In genomic region chr5:124555179-124555578, GRCh38 we compare ENCODE assay signal across 20 cellular contexts.
A peak's percentile ranks its signal among the peaks of the same experiment; 100 is the strongest.
DNase-seq lines count a peak whose midpoint lies in the region; ATAC-seq, FAIRE-seq and TF ChIP-seq lines count a peak whose summit lies in the region.
"Had no signal": no experiment of that assay in that cellular context is flagged by ENCODE, and none has a peak within 500 bp of the region (broad histone marks: within the 10 kb centered on the region; RNA-seq: fewer than 3 reads in every experiment).

No MANE protein-coding gene starts in this region.

- 8% methylated on average over 2 of the region's 2 CpGs for WGBS in K562 (ENCODE audit: insufficient coverage, low coverage, missing lambda C conversion rate)
- no CpG with 5 or more reads among the region's 2 CpGs for WGBS in mesendoderm (ENCODE audit: extremely low coverage, insufficient coverage, low lambda C conversion rate)

- in situ Hi-C loops in K562 (cut with MboI), result no loop called here

- no peak overlapping the region for H3K4me3 ChIP-seq in Caco-2 (ENCODE audit: low read depth, low read length)
- H3K4me3 ChIP-seq in K562, result no peak overlapping the region
- H3K4me3 ChIP-seq in mesendoderm (ENCODE audit: low read length), result no peak overlapping the region
- no peak overlapping the region for H3K4me3 ChIP-seq in left lung
- H3K4me3 ChIP-seq: SJSA1 had no signal

- H3K4ac ChIP-seq in mesendoderm (ENCODE audit: low read depth, low read length), result no peak overlapping the region

- H3K9ac ChIP-seq in K562 (ENCODE audit: insufficient read depth in 1 of 2, low read depth in 2 of 2, low read length in 2 of 2), result no peak overlapping the region
- no peak overlapping the region for H3K9ac ChIP-seq in mesendoderm (ENCODE audit: low read length)

- H3K4me2 ChIP-seq in K562 (ENCODE audit: insufficient read depth, low read length) (no peak overlapping the region), mesendoderm (ENCODE audit: low read length) (no peak overlapping the region)

- peaks cover 11% of the 10 kb centered on the region for H3K9me3 Mint-ChIP-seq in Caco-2 (ENCODE audit: unreplicated experiment)
- H3K9me3 Mint-ChIP-seq in activated CD8-positive, alpha-beta T cell treated with anti-CD3 and anti-CD28 coated beads for 36 hours, result no peaks in the 10 kb centered on the region

- peak overlapping the region; percentile 55 for H2AK5ac ChIP-seq in mesendoderm (ENCODE audit: low read length)

- peak overlapping the region; percentile 25 for H3K27ac Mint-ChIP-seq in Caco-2 (ENCODE audit: unreplicated experiment)
- H3K27ac Mint-ChIP-seq in activated CD8-positive, alpha-beta T cell treated with anti-CD3 and anti-CD28 coated beads for 36 hours, result no peak overlapping the region
- H3K27ac Mint-ChIP-seq: CD8-positive, alpha-beta memory T cell had no signal

- ATAC-seq in K562 (no peak), left lung (no peak)
- ATAC-seq in activated CD8-positive, alpha-beta T cell treated with anti-CD3 and anti-CD28 coated beads for 36 hours, result no peak
- ATAC-seq: Right ventricle myocardium inferior had no signal

- no peak overlapping the region for H2BK15ac ChIP-seq in mesendoderm (replicated peaks; ENCODE audit: low read depth)

- no peak overlapping the region for H2BK120ac ChIP-seq in mesendoderm (ENCODE audit: low read depth, low read length)

- BruUV-seq in Caco-2 (replicated peaks; lab: Mats Ljungman, UMichigan) (no TSS peak), K562 (replicated peaks; lab: Mats Ljungman, UMichigan) (no TSS peak)

- H3K4me3 Mint-ChIP-seq in Caco-2 (ENCODE audit: unreplicated experiment), result no peak overlapping the region
- H3K4me3 Mint-ChIP-seq in activated CD8-positive, alpha-beta T cell treated with anti-CD3 and anti-CD28 coated beads for 36 hours, result no peak overlapping the region
- H3K4me3 Mint-ChIP-seq: CD8-positive, alpha-beta memory T cell; IgD-negative memory B cell had no signal

- DNase-seq in Caco-2 (no peak), K562 (ENCODE audit: extremely low read depth in 1 of 4, low spot score in 3 of 4) (no peak), mesendoderm (no peak), pons (ENCODE audit: low spot score) (peak; percentile 52), left lung (no peak), mucosa of gallbladder (ENCODE audit: low spot score) (no peak)
- no peak for DNase-seq in activated CD8-positive, alpha-beta T cell treated with anti-CD3 and anti-CD28 coated beads for 36 hours
- DNase-seq: CD8-positive, alpha-beta memory T cell; DMS79; H7; Kasumi-1; NCI-H1417 treated with DMSO at 0.1 percent for 48 hours; NCI-H187; NCI-H446; OCI-M1 had no signal

- H3K36me3 Mint-ChIP-seq in Caco-2 (ENCODE audit: insufficient read depth, unreplicated experiment), result no peaks in the 10 kb centered on the region
- H3K36me3 Mint-ChIP-seq in activated CD8-positive, alpha-beta T cell treated with anti-CD3 and anti-CD28 coated beads for 36 hours (ENCODE audit: low read depth), result no peaks in the 10 kb centered on the region
- H3K36me3 Mint-ChIP-seq: CD8-positive, alpha-beta memory T cell had no signal

- H3K27me3 ChIP-seq in Caco-2 (replicated peaks; ENCODE audit: control insufficient read depth, insufficient read depth, low read length), result no peaks in the 10 kb centered on the region
- no peaks in the 10 kb centered on the region for H3K27me3 ChIP-seq in K562 (ENCODE audit: control insufficient read depth in 2 of 2, insufficient read depth in 2 of 2, low read length in 2 of 2)
- H3K27me3 ChIP-seq in mesendoderm (ENCODE audit: insufficient read depth, low read length, poor library complexity), result no peaks in the 10 kb centered on the region
- no peaks in the 10 kb centered on the region for H3K27me3 ChIP-seq in left lung
- H3K27me3 ChIP-seq: SJSA1 had no signal

- 0 out of 2 replicates have a peak, but pooled peaks cover 7% of the 10 kb centered on the region for H3K4me1 ChIP-seq in Caco-2
- no peaks in the 10 kb centered on the region for H3K4me1 ChIP-seq in K562 (replicated peaks in 1 of 2; ENCODE audit: control insufficient read depth in 2 of 2, insufficient read depth in 2 of 2, low read length in 2 of 2)
- H3K4me1 ChIP-seq in mesendoderm (ENCODE audit: control insufficient read depth, low read depth, low read length), result peaks cover 2% of the 10 kb centered on the region
- H3K4me1 ChIP-seq in left lung, result no peaks in the 10 kb centered on the region
- H3K4me1 ChIP-seq: SJSA1 had no signal

- no peak overlapping the region for H3K23ac ChIP-seq in mesendoderm (ENCODE audit: low read length)

- H3K27me3 Mint-ChIP-seq in Caco-2 (ENCODE audit: insufficient read depth, unreplicated experiment), result no peaks in the 10 kb centered on the region
- H3K27me3 Mint-ChIP-seq in activated CD8-positive, alpha-beta T cell treated with anti-CD3 and anti-CD28 coated beads for 36 hours, result no peaks in the 10 kb centered on the region
- H3K27me3 Mint-ChIP-seq: IgD-negative memory B cell had no signal

- H2BK5ac ChIP-seq in mesendoderm (ENCODE audit: low read length), result no peak overlapping the region

- no peak for TF ChIP-seq EP300 in K562 (IDR thresholded peaks at IDR 0.05; ENCODE audit: low read length)

- H3K56ac ChIP-seq in mesendoderm (ENCODE audit: low read length), result peak overlapping the region; percentile 53

- H3K9me1 ChIP-seq in K562 (ENCODE audit: control insufficient read depth, insufficient read depth, low read length), result no peaks in the 10 kb centered on the region

- H3K9me3 ChIP-seq in Caco-2 (peaks cover 3% of the 10 kb centered on the region; the same call in 1 of the 2 replicates), K562 (replicated peaks; ENCODE audit: control insufficient read depth, insufficient read depth, low read depth, low read length) (no peaks in the 10 kb centered on the region), left lung (no peaks in the 10 kb centered on the region)
- H3K9me3 ChIP-seq: SJSA1 had no signal

- intact Hi-C loops in Caco-2 (cut with micrococcal nuclease; ENCODE audit: unreplicated experiment), result no loop called here
- intact Hi-C loops in K562 (cut with micrococcal nuclease), result no loop called here
- intact Hi-C loops in left lung (cut with DNase I), result no loop called here
- intact Hi-C loops in activated CD8-positive, alpha-beta T cell treated with anti-CD3 and anti-CD28 coated beads for 36 hours (cut with micrococcal nuclease), result no loop called here

- H3K36me3 ChIP-seq in Caco-2 (ENCODE audit: control insufficient read depth, insufficient read depth, low read length), result no peaks in the 10 kb centered on the region
- H3K36me3 ChIP-seq in K562 (ENCODE audit: control insufficient read depth, insufficient read depth, low read length), result no peaks in the 10 kb centered on the region
- no peaks in the 10 kb centered on the region for H3K36me3 ChIP-seq in mesendoderm (ENCODE audit: control insufficient read depth, insufficient read depth, low read length)
- H3K36me3 ChIP-seq in left lung, result no peaks in the 10 kb centered on the region
- H3K36me3 ChIP-seq: SJSA1 had no signal

- FAIRE-seq in K562 (lab: Jason Lieb, UNC), result no peak
- FAIRE-seq: GM19239 had no signal

- no peak for TF ChIP-seq POLR2A in K562 (conservative IDR thresholded peaks at IDR 0.05)

- H4K20me1 ChIP-seq in K562 (replicated peaks; ENCODE audit: control insufficient read depth, insufficient read depth, low read length), result no peaks in the 10 kb centered on the region

- H3K27ac ChIP-seq in K562 (ENCODE audit: extremely low read depth, low read depth, low read length) (no peak overlapping the region), mesendoderm (ENCODE audit: low read depth, low read length) (no peak overlapping the region), left lung (no peak overlapping the region)
- H3K27ac ChIP-seq: C4-2B, SJSA1 had no signal

- H3K79me1 ChIP-seq in mesendoderm (ENCODE audit: low read length), result no peaks in the 10 kb centered on the region

- POLR2A ChIA-PET in Caco-2 (lab: Charles Lee) (no interaction called here), K562 (lab: Yijun Ruan, JAX) (no interaction called here)
- POLR2A ChIA-PET in activated CD8-positive, alpha-beta T cell treated with anti-CD3 and anti-CD28 coated beads for 36 hours (lab: Charles Lee), result no interaction called here

- no peak overlapping the region for H4K8ac ChIP-seq in mesendoderm (ENCODE audit: low read depth, low read length)

- H2AFZ ChIP-seq in K562 (ENCODE audit: low read depth, low read length), result no peak overlapping the region

- H3K79me2 ChIP-seq in K562 (ENCODE audit: control insufficient read depth, insufficient read depth, low read length) (no peaks in the 10 kb centered on the region), mesendoderm (ENCODE audit: control insufficient read depth, insufficient read depth, low read length) (no peaks in the 10 kb centered on the region)

- no peak overlapping the region for H3K18ac ChIP-seq in mesendoderm (ENCODE audit: low read length)

- no peak for TF ChIP-seq CTCF in Caco-2 (IDR thresholded peaks at IDR 0.05; ENCODE audit: insufficient read depth in 1 of 2, low read depth in 1 of 2, low read length in 1 of 2, severe bottlenecking in 1 of 2, unreplicated experiment in 1 of 2)
- TF ChIP-seq CTCF in K562 (IDR thresholded peaks at IDR 0.05 in 2 of 3, conservative IDR thresholded peaks at IDR 0.05 in 1 of 3; ENCODE audit: insufficient read depth in 2 of 3, low read depth in 1 of 3, low read length in 3 of 3), result no peak
- no peak for TF ChIP-seq CTCF in left lung (IDR thresholded peaks at IDR 0.05)
- no peak for TF ChIP-seq CTCF in activated CD8-positive, alpha-beta T cell treated with anti-CD3 and anti-CD28 coated beads for 36 hours (IDR thresholded peaks at IDR 0.05)

- no peak for TF ChIP-seq RAD21 in K562 (CRISPR knock-in tag; conservative IDR thresholded peaks at IDR 0.05 in 1 of 2, IDR thresholded peaks at IDR 0.05 in 1 of 2)

- peaks cover 11% of the 10 kb centered on the region for H3K4me1 Mint-ChIP-seq in Caco-2 (ENCODE audit: low read depth, unreplicated experiment)
- no peaks in the 10 kb centered on the region for H3K4me1 Mint-ChIP-seq in activated CD8-positive, alpha-beta T cell treated with anti-CD3 and anti-CD28 coated beads for 36 hours (ENCODE audit: low read depth)
- H3K4me1 Mint-ChIP-seq: CD8-positive, alpha-beta memory T cell; IgD-negative memory B cell had no signal

- CTCF ChIA-PET in Caco-2 (lab: Charles Lee) (no interaction called here), K562 (lab: Yijun Ruan, JAX; ENCODE audit: low intra/inter-chr PET ratio) (no interaction called here)
- CTCF ChIA-PET in activated CD8-positive, alpha-beta T cell treated with anti-CD3 and anti-CD28 coated beads for 36 hours (lab: Charles Lee), result no interaction called here

- H4K5ac ChIP-seq in mesendoderm (ENCODE audit: low read length), result no peak overlapping the region

TF ChIP-seq in K562, 482 proteins besides CTCF, POLR2A, EP300 and RAD21 (continues in another document):
- TF ChIP-seq DMBX1 (CRISPR knock-in tag; IDR thresholded peaks at IDR 0.05; ENCODE audit: borderline replicate concordance), result no peak
- TF ChIP-seq PKNOX1 (IDR thresholded peaks at IDR 0.05), result no peak
